In genomic region chr5:119840175-119840574, GRCh38 we compare ENCODE assay signal across 22 cellular contexts.
DNase-seq lines count a peak whose midpoint lies in the region; ATAC-seq and TF ChIP-seq lines count a peak whose summit lies in the region.
"Had no signal": no experiment of that assay in that cellular context is flagged by ENCODE, and none has a peak within 500 bp of the region (broad histone marks: within the 10 kb centered on the region; RNA-seq: fewer than 3 reads in every experiment).

No MANE protein-coding gene starts in this region.

- BruUV-seq in MCF 10A (replicated peaks; lab: Mats Ljungman, UMichigan): no TSS peak

- no peaks in the 10 kb centered on the region for H3K9me3 ChIP-seq in breast epithelium
- no peaks in the 10 kb centered on the region for H3K9me3 ChIP-seq in lower lobe of right lung
- H3K9me3 ChIP-seq: SK-N-SH had no signal

- no peaks in the 10 kb centered on the region for H3K27me3 ChIP-seq in breast epithelium
- no peaks in the 10 kb centered on the region for H3K27me3 ChIP-seq in lower lobe of right lung (ENCODE audit: low read depth)

- no peak for ATAC-seq in lower lobe of right lung
- ATAC-seq: Panc1 had no signal

- H3K27me3 Mint-ChIP-seq in MCF 10A (ENCODE audit: insufficient read depth, unreplicated experiment): no peaks in the 10 kb centered on the region
- H3K27me3 Mint-ChIP-seq: CD4-positive, CD25-positive, alpha-beta regulatory T cell had no signal

- H3K4me1 ChIP-seq in breast epithelium (no peaks in the 10 kb centered on the region), lower lobe of right lung (no peaks in the 10 kb centered on the region)

- H3K27ac Mint-ChIP-seq in MCF 10A (ENCODE audit: low read depth, unreplicated experiment): no peak overlapping the region
- H3K27ac Mint-ChIP-seq: CD4-positive, CD25-positive, alpha-beta regulatory T cell had no signal

- CTCF ChIA-PET in MCF 10A (lab: Yijun Ruan, JAX): interaction anchor here (0.6 kb wide), 2 partner anchors 11 to 428 kb away, joined by 3 read pairs; no protein-coding TSS in a partner anchor

- H3K4me3 ChIP-seq in breast epithelium (no peak overlapping the region), lower lobe of right lung (no peak overlapping the region)
- H3K4me3 ChIP-seq: GM23248 had no signal

- TF ChIP-seq CTCF in MCF 10A (IDR thresholded peaks at IDR 0.05; ENCODE audit: unreplicated experiment): no peak
- no peak for TF ChIP-seq CTCF in breast epithelium (IDR thresholded peaks at IDR 0.05)
- no peak for TF ChIP-seq CTCF in lower lobe of right lung (IDR thresholded peaks at IDR 0.05)

- no peaks in the 10 kb centered on the region for H3K36me3 ChIP-seq in breast epithelium
- H3K36me3 ChIP-seq in lower lobe of right lung: no peaks in the 10 kb centered on the region

- H3K9me3 Mint-ChIP-seq in MCF 10A (ENCODE audit: unreplicated experiment): peaks cover 20% of the 10 kb centered on the region

- no peak for TF ChIP-seq POLR2A in breast epithelium (IDR thresholded peaks at IDR 0.05)

- POLR2A ChIA-PET in MCF 10A (lab: Yijun Ruan, JAX): interaction anchor here (0.6 kb wide), 1 partner anchor 1594 kb away, joined by 3 read pairs; no protein-coding TSS in a partner anchor

- no peaks in the 10 kb centered on the region for H3K4me1 Mint-ChIP-seq in MCF 10A (ENCODE audit: insufficient read depth, unreplicated experiment)
- H3K4me1 Mint-ChIP-seq: CD4-positive, CD25-positive, alpha-beta regulatory T cell had no signal

- H3K36me3 Mint-ChIP-seq in MCF 10A (ENCODE audit: insufficient read depth, unreplicated experiment): no peaks in the 10 kb centered on the region
- H3K36me3 Mint-ChIP-seq: CD4-positive, CD25-positive, alpha-beta regulatory T cell had no signal

- no peak overlapping the region for H3K4me3 Mint-ChIP-seq in MCF 10A (ENCODE audit: unreplicated experiment)
- H3K4me3 Mint-ChIP-seq: CD4-positive, CD25-positive, alpha-beta regulatory T cell had no signal

- intact Hi-C loops in MCF 10A (cut with micrococcal nuclease) (no loop called here), breast epithelium (cut with DNase I; ENCODE audit: low total_unique reads) (no loop called here), lower lobe of right lung (cut with DNase I) (no loop called here)

- H3K27ac ChIP-seq in breast epithelium (no peak overlapping the region), epithelial cell of prostate (peak overlapping the region; percentile 55), lower lobe of right lung (no peak overlapping the region)
- H3K27ac ChIP-seq: 22Rv1, GM23248, KMS-11 had no signal

- peak; percentile 63 for DNase-seq in MCF 10A (ENCODE audit: unreplicated experiment)
- DNase-seq in breast epithelium (ENCODE audit: low spot score in 2 of 2): no peak
- DNase-seq in NOMO-1 treated with dmso at 0.1 percent for 144 hours (lab: John Stamatoyannopoulos, UW; ENCODE audit: unreplicated experiment): peak; percentile 63
- DNase-seq in SKM-1 treated with dmso at 0.1 percent for 144 hours (lab: John Stamatoyannopoulos, UW; ENCODE audit: unreplicated experiment): peak; percentile 86
- no peak for DNase-seq in epithelial cell of prostate (ENCODE audit: low read depth, low spot score)
- DNase-seq in NCI-H1930 (lab: John Stamatoyannopoulos, UW): no peak
- DNase-seq in lower lobe of right lung: no peak
- no peak for DNase-seq in NCI-H1092 treated with DMSO at 0.1 percent for 48 hours (lab: John Stamatoyannopoulos, UW)
- DNase-seq: CD4-positive, CD25-positive, alpha-beta regulatory T cell; COR-L47; DMS 273 treated with DMSO at 0.1 percent for 48 hours; GDM1; GM23248; HCEC 1CT; NCI-H1105 treated with DMSO at 0.1 percent for 48 hours; NCI-H1694; NCI-H748 treated with DMSO at 0.1 percent for 48 hours; SK-N-SH; T-helper 1 cell had no signal

Comparison
In these comparisons a context has a peak if more than half of its experiments do, and no peak if none do; other contexts are left out.
1. DNase-seq: peak in MCF 10A (single experiment), NOMO-1 treated with dmso at 0.1 percent for 144 hours (single experiment) and SKM-1 treated with dmso at 0.1 percent for 144 hours (single experiment); none in breast epithelium (0 of 2), epithelial cell of prostate (single experiment), NCI-H1930 (0 of 2), lower lobe of right lung (single experiment) and NCI-H1092 treated with DMSO at 0.1 percent for 48 hours (single experiment).